ENCODE assay signal across 12 cellular contexts in the genomic region with DNA sequence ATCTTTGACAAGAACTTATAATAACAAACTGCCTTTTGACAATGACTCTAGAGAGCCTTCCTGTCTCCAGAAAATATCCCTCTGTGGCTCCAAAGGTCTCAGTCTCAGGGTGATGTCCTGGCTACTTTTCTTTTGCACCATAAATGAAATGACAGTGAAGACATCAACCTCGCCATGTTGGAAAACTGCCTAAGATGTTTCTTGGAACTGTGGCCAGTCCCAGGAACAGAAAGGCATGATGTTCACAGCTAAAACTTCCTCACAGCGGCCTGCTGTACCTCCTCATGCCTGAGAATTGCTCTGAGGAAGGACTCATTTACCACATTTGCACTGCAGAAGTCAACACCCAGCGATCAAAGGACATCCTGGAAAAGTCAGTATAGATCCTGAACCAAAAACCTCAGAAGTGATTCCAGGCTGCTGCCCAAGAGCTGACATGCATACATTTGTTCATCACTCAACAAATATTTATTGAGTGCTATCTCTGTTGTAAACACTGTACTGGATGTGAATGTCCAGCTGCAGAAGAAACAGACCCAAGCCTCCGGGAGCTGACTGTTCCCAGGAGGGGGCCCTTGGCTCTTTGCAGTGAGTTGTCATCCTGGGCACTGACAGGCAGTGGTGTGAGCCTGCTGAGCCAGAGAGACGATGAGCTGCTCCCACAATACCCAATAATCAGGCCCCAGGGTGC.
DNase-seq lines count a peak whose midpoint lies in the region; ATAC-seq, FAIRE-seq and TF ChIP-seq lines count a peak whose summit lies in the region.
"Had no signal": no experiment of that assay in that cellular context is flagged by ENCODE, and none has a peak within 500 bp of the region (broad histone marks: within the 10 kb centered on the region; RNA-seq: fewer than 3 reads in every experiment).

No MANE protein-coding gene starts in this region.

- H3K9me3 ChIP-seq in SU-DHL-6 (ENCODE audit: insufficient read depth, low read length) (no peaks in the 10 kb centered on the region), right cardiac atrium (ENCODE audit: control insufficient read depth, low read length) (no peaks in the 10 kb centered on the region), small intestine (ENCODE audit: control insufficient read depth, low read depth) (no peaks in the 10 kb centered on the region)
- H3K9me3 ChIP-seq: neutrophil had no signal

- H3K79me2 ChIP-seq in SU-DHL-6 (ENCODE audit: insufficient read depth, low read length), result no peaks in the 10 kb centered on the region

- whole genome bisulfite sequencing in right cardiac atrium, result 35% methylated on average over 5 of the region's 5 CpGs
- WGBS in small intestine, 3 donors, result 47 to 59% (median 59%) methylated on average over 5 of the region's 5 CpGs

- no peak overlapping the region for H3K4me2 ChIP-seq in SU-DHL-6 (ENCODE audit: low read depth, low read length, poor library complexity, severe bottlenecking)

- H4K20me1 ChIP-seq in SU-DHL-6 (ENCODE audit: low read depth, low read length), result no peaks in the 10 kb centered on the region

- H3F3A ChIP-seq in SU-DHL-6 (ENCODE audit: insufficient read depth), result no peaks in the 10 kb centered on the region

- H3K27ac ChIP-seq in SU-DHL-6 (ENCODE audit: low read depth, low read length), result no peak overlapping the region
- no peak overlapping the region for H3K27ac ChIP-seq in right cardiac atrium (ENCODE audit: low read length)
- peak overlapping the region in 1 of 2 donors; percentile 77 for H3K27ac ChIP-seq in small intestine (ENCODE audit: low read depth in 1 of 2, low read length in 1 of 2)
- H3K27ac ChIP-seq: neutrophil had no signal

- H3K36me3 ChIP-seq in SU-DHL-6 (ENCODE audit: low read length) (no peaks in the 10 kb centered on the region), small intestine (ENCODE audit: control insufficient read depth in 2 of 2, insufficient read depth in 2 of 2, low read length in 2 of 2) (no peaks in the 10 kb centered on the region)
- H3K36me3 ChIP-seq: neutrophil had no signal

- peak; percentile 9 to 15 for ATAC-seq in right cardiac atrium
- no peak for ATAC-seq in HG02885 (IDR thresholded peaks at IDR 0.05; ENCODE audit: poor library complexity, unreplicated experiment)
- no peak for ATAC-seq in GM21367 (IDR thresholded peaks at IDR 0.05; ENCODE audit: unreplicated experiment)

- TF ChIP-seq CTCF in SU-DHL-6 (IDR thresholded peaks at IDR 0.05; ENCODE audit: insufficient read depth, low read length, poor library complexity, severe bottlenecking) (no peak), GM10266 (IDR thresholded peaks at IDR 0.05; ENCODE audit: control insufficient read depth, insufficient read depth, low read depth, missing control alignments) (no peak)

- H3K4me3 ChIP-seq in SU-DHL-6 (ENCODE audit: insufficient read depth, low read length, poor library complexity, severe bottlenecking) (no peak overlapping the region), right cardiac atrium (ENCODE audit: low read length) (no peak overlapping the region), small intestine (ENCODE audit: low read depth in 1 of 2, low read length in 2 of 2) (no peak overlapping the region)

- FAIRE-seq in small intestine (lab: Jason Lieb, UNC), result no peak
- FAIRE-seq: A204.1 had no signal

- H3K4me1 ChIP-seq in right cardiac atrium (ENCODE audit: control insufficient read depth, insufficient read depth, low read length) (peaks cover 7% of the 10 kb centered on the region), small intestine (ENCODE audit: control insufficient read depth in 2 of 2, insufficient read depth in 1 of 2, low read depth in 1 of 2, low read length in 1 of 2) (peaks cover 0 to 6% of the 10 kb centered on the region in 2 donors)

- intact Hi-C loops in right cardiac atrium (cut with DNase I), result loop anchor here in 2 of 4 donors (10.0 kb wide), 2 partner anchors 108 to 118 kb away; no protein-coding TSS in a partner anchor

- no peak overlapping the region for H3K9ac ChIP-seq in SU-DHL-6 (ENCODE audit: low read length)

- H3K27me3 ChIP-seq in SU-DHL-6 (ENCODE audit: low read length) (no peaks in the 10 kb centered on the region), right cardiac atrium (ENCODE audit: control insufficient read depth, insufficient read depth) (no peaks in the 10 kb centered on the region), small intestine (ENCODE audit: control insufficient read depth in 2 of 2, insufficient read depth in 2 of 2, low read length in 2 of 2) (no peaks in the 10 kb centered on the region)

- DNase-seq in NCI-H2029 (lab: John Stamatoyannopoulos, UW) (peak; percentile 22), NCI-H2029 treated with DMSO at 0.1 percent for 48 hours (lab: John Stamatoyannopoulos, UW) (no peak), right cardiac atrium (no peak), small intestine (peak; percentile 31), GM10266 (ENCODE audit: extremely low spot score) (no peak)
- DNase-seq: activated B cell treated with CpG ODN at 0.5 μM for 24 hours; activated naive CD8-positive, alpha-beta T cell treated with anti-CD3 and anti-CD28 coated beads, Interleukin-2, amount 10 ng/mL, durations not matched to agents 7 days and 5 days had no signal

- H2AFZ ChIP-seq in SU-DHL-6 (ENCODE audit: low read depth, low read length, severe bottlenecking), result peak overlapping the region; percentile 18

- no peaks in the 10 kb centered on the region for H3K9me2 ChIP-seq in SU-DHL-6 (replicated peaks; ENCODE audit: insufficient read depth, low read length)

Comparison
In these comparisons a context has a peak if more than half of its experiments do, and no peak if none do; other contexts are left out.
1. DNase-seq: peak in NCI-H2029 (single experiment) and small intestine (single experiment); none in NCI-H2029 treated with DMSO at 0.1 percent for 48 hours (single experiment), right cardiac atrium (0 of 3) and GM10266 (single experiment).
2. ATAC-seq: peak in right cardiac atrium (2 of 2); none in HG02885 (single experiment) and GM21367 (single experiment).